Comparison of ENCODE assay signal across 8 cellular contexts in the genomic region with DNA sequence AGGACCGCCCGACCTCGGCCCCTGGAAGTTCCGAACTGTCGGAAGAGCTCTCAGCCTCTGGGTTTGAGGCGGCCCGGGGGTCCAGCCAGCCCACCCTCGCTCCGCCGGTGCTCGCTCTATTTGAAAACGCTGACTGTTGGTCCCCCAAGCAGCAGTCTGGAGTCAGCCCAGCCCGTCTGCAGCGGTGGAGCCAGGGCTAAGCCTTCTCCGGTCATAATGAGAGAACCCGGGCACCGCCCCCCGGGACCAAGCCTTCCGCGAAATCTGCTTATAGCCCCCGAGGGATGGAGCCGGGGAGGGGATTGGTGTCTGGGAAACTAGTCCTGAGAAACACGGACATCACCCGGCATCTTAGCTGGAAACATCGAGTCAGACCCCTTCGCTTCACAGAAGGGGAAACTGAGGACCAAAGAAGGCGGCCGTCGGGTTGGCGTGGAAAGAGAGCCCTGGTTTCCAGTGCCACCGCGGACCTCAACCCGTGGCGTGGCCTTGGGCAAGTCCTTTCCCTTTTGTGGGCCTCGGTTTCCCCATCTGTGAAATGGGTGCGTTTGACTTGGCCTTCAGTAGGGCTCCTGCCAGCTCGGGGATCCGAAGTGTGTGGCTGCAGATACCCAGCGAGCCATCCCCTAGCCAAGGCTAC. TPM values are rescaled to one million over a fixed set of nuclear protein-coding genes. Genes with fewer than 3 reads are reported as not detected.
DNase-seq lines count a peak whose midpoint lies in the region; ATAC-seq and TF ChIP-seq lines count a peak whose summit lies in the region.

No MANE protein-coding gene starts in this region.

- no peaks in the 10 kb centered on the region for H4K20me1 ChIP-seq in BLaER1

- H3K9me3 Mint-ChIP-seq in naive B cell: no peaks in the 10 kb centered on the region

- peaks cover 56 to 73% (median 56%) of the 10 kb centered on the region in 3 donors for H3K4me1 Mint-ChIP-seq in naive B cell

- H3K27ac ChIP-seq in BLaER1 (no peak overlapping the region; the same call in 1 of the 2 replicates), dorsolateral prefrontal cortex (peak overlapping the region in 35 of 59 donors; percentile 21 to 89 (median 79))

- no peak for ATAC-seq in naive B cell (ENCODE audit: low read depth in 2 of 2)
- ATAC-seq in HG03097 (IDR thresholded peaks at IDR 0.05; ENCODE audit: low FRiP score, unreplicated experiment): no peak
- ATAC-seq in GM18868 (IDR thresholded peaks at IDR 0.05; ENCODE audit: unreplicated experiment): no peak

- no peaks in the 10 kb centered on the region for H3K9me3 ChIP-seq in BLaER1

- H3K4me3 ChIP-seq in BLaER1: peak overlapping the region; percentile 87
- H3K4me3 ChIP-seq in dorsolateral prefrontal cortex: peak overlapping the region; percentile 60 to 95 (median 80)

- H3K4me1 ChIP-seq in BLaER1: peaks cover 38% of the 10 kb centered on the region

- no peak for TF ChIP-seq CTCF in dorsolateral prefrontal cortex (IDR thresholded peaks at IDR 0.05 in 54 of 56, conservative IDR thresholded peaks at IDR 0.05 in 2 of 56; ENCODE audit: low read depth in 1 of 56, partially characterized antibody in 56 of 56)

- peak; percentile 14 for DNase-seq in NCI-H82 treated with DMSO at 0.1 percent for 48 hours (lab: John Stamatoyannopoulos, UW; ENCODE audit: unreplicated experiment)
- DNase-seq in dorsolateral prefrontal cortex: no peak
- DNase-seq in naive B cell: no peak
- no peak for DNase-seq in SIG-M5 (lab: John Stamatoyannopoulos, UW)
- no peak for DNase-seq in NCI-H1417 treated with DMSO at 0.1 percent for 48 hours (lab: John Stamatoyannopoulos, UW)

- no peaks in the 10 kb centered on the region for H3K36me3 ChIP-seq in BLaER1

- H3K27me3 Mint-ChIP-seq in naive B cell: no peaks in the 10 kb centered on the region

- H3K36me3 Mint-ChIP-seq in naive B cell: peaks cover 14 to 16% of the 10 kb centered on the region in 2 donors

- H3K27me3 ChIP-seq in BLaER1: peaks cover 16% of the 10 kb centered on the region
- H3K27me3 ChIP-seq in dorsolateral prefrontal cortex: peaks cover 0 to 7% (median 0%) of the 10 kb centered on the region in 45 donors

- H3K4me2 ChIP-seq in BLaER1: peak overlapping the region; percentile 86

- H3K27ac Mint-ChIP-seq in naive B cell: peak overlapping the region; percentile 83 to 98 (median 92)

- intact Hi-C loops in dorsolateral prefrontal cortex (cut with DNase I): loop anchor here in 1 of 2 donors (5.0 kb wide), 1 partner anchor 97 kb away; no protein-coding TSS in a partner anchor

- H3K4me3 Mint-ChIP-seq in naive B cell: peak overlapping the region; percentile 94 to 100 (median 98)

- peak overlapping the region; percentile 64 for H3K9ac ChIP-seq in BLaER1

RNA-seq across cellular contexts. Expression of a gene that starts 1.0 kb away (rescaled TPM):
- 10 to 100 TPM in 82 of 120 experiments, 1 to 10 TPM in 38; 6.7 to 17.9 (median 11.0) TPM for total RNA-seq in dorsolateral prefrontal cortex
- 10 to 100 TPM in 5 of 6 donors, 1 to 10 TPM in 1; 6.3 to 75.5 (median 43.4) TPM for polyA plus RNA-seq in naive B cell (ENCODE audit: low read depth in 6 of 6)
